1 cellular context compared by ENCODE assay signal in genomic region chr17:42458497-42459255, GRCh38.
TF ChIP-seq lines count a peak whose summit lies in the region.

Gene ATP6V0A1 (plus strand): TSS chr17:42458878. CDS start chr17:42460895, 2,017 bp downstream.

TF ChIP-seq in HepG2, 621 proteins besides CTCF, POLR2A, EP300 and RAD21 (continued from another document and continues in another):
- no peak for TF ChIP-seq GRHL1 (CRISPR knock-in tag; conservative IDR thresholded peaks at IDR 0.05)
- 0 out of 2 replicates have a peak, but pooled peaks have one; percentile 54 for TF ChIP-seq ZNF670 (CRISPR knock-in tag; IDR thresholded peaks at IDR 0.05; ENCODE audit: borderline replicate concordance)
- TF ChIP-seq ZNF709 (CRISPR knock-in tag; IDR thresholded peaks at IDR 0.05), result peak; percentile 54; the same call in 1 of the 2 replicates
- 0 out of 2 replicates have a peak, but pooled peaks have one; percentile 21 for TF ChIP-seq MNT (IDR thresholded peaks at IDR 0.05)
- TF ChIP-seq ZNF563 (CRISPR knock-in tag; IDR thresholded peaks at IDR 0.05), result peak; percentile 71; the same call in 1 of the 2 replicates
- TF ChIP-seq AGO1 (IDR thresholded peaks at IDR 0.05; ENCODE audit: low read depth, low read length, poor library complexity, severe bottlenecking), result peak; percentile 44
- TF ChIP-seq ZNF724P (CRISPR knock-in tag; IDR thresholded peaks at IDR 0.05; ENCODE audit: borderline replicate concordance), result 0 out of 2 replicates have a peak, but pooled peaks have one; percentile 82
- TF ChIP-seq KDM2A (CRISPR knock-in tag; IDR thresholded peaks at IDR 0.05; ENCODE audit: borderline replicate concordance, low read depth), result peak; percentile 83
- peak; percentile 72 for TF ChIP-seq RBM39 (IDR thresholded peaks at IDR 0.05; ENCODE audit: low read depth, low read length, poor library complexity, severe bottlenecking)
- TF ChIP-seq ZNF451 (CRISPR knock-in tag; IDR thresholded peaks at IDR 0.05), result 0 out of 2 replicates have a peak, but pooled peaks have one; percentile 27
- no peak for TF ChIP-seq ZUFSP (CRISPR knock-in tag; IDR thresholded peaks at IDR 0.05; ENCODE audit: borderline replicate concordance)
- peak; percentile 14 for TF ChIP-seq TEAD3 (CRISPR knock-in tag; optimal IDR thresholded peaks at IDR 0.05; ENCODE audit: borderline replicate concordance)
- no peak for TF ChIP-seq ETV5 (CRISPR knock-in tag; IDR thresholded peaks at IDR 0.05; ENCODE audit: borderline replicate concordance)
- TF ChIP-seq MXD4 (CRISPR knock-in tag; IDR thresholded peaks at IDR 0.05), result peak; percentile 58
- peak; percentile 37; the same call in 1 of the 2 replicates for TF ChIP-seq ZNF12 (CRISPR knock-in tag; IDR thresholded peaks at IDR 0.05)
- no peak for TF ChIP-seq SNAPC5 (CRISPR knock-in tag; IDR thresholded peaks at IDR 0.05; ENCODE audit: borderline replicate concordance)
- peak; percentile 45; the same call in 1 of the 2 replicates for TF ChIP-seq MEIS1 (CRISPR knock-in tag; IDR thresholded peaks at IDR 0.05; ENCODE audit: borderline replicate concordance)
- peak; percentile 68; the same call in 1 of the 2 replicates for TF ChIP-seq BRCA1 (CRISPR knock-in tag; IDR thresholded peaks at IDR 0.05)
- peak; percentile 82 for TF ChIP-seq ZFX (CRISPR knock-in tag; IDR thresholded peaks at IDR 0.05; ENCODE audit: low read depth)
- peak; percentile 72 for TF ChIP-seq ARID5B (CRISPR knock-in tag; IDR thresholded peaks at IDR 0.05)
- peak; percentile 51 for TF ChIP-seq ZNF883 (CRISPR knock-in tag; IDR thresholded peaks at IDR 0.05; ENCODE audit: not compliant biosample characterization)
- peak; percentile 64; the same call in 1 of the 2 replicates for TF ChIP-seq NFKBIZ (CRISPR knock-in tag; IDR thresholded peaks at IDR 0.05)
- peak; percentile 95; the same call in 1 of the 2 replicates for TF ChIP-seq BRD4 (CRISPR knock-in tag; IDR thresholded peaks at IDR 0.05)
- TF ChIP-seq GABPA (IDR thresholded peaks at IDR 0.05; ENCODE audit: low read depth, low read length), result no peak
- TF ChIP-seq GABPA (CRISPR knock-in tag; IDR thresholded peaks at IDR 0.05; ENCODE audit: low read depth), result no peak
- TF ChIP-seq ZXDC (CRISPR knock-in tag; IDR thresholded peaks at IDR 0.05), result no peak
- TF ChIP-seq ISX (CRISPR knock-in tag; conservative IDR thresholded peaks at IDR 0.05), result no peak
- peak; percentile 83 for TF ChIP-seq ERF (CRISPR knock-in tag; IDR thresholded peaks at IDR 0.05)
- 0 out of 2 replicates have a peak, but pooled peaks have one; percentile 41 for TF ChIP-seq NKX3-1 (CRISPR knock-in tag; IDR thresholded peaks at IDR 0.05)
- 0 out of 2 replicates have a peak, but pooled peaks have one; percentile 35 for TF ChIP-seq ATF6 (CRISPR knock-in tag; conservative IDR thresholded peaks at IDR 0.05)
- peak; percentile 65; the same call in 1 of the 2 replicates for TF ChIP-seq ZNF281 (CRISPR knock-in tag; IDR thresholded peaks at IDR 0.05; ENCODE audit: borderline replicate concordance)
- TF ChIP-seq SAP130 (CRISPR knock-in tag; IDR thresholded peaks at IDR 0.05; ENCODE audit: low read depth), result peak; percentile 75
- peak; percentile 34 for TF ChIP-seq CBX1 (IDR thresholded peaks at IDR 0.05; ENCODE audit: low read depth)
- no peak; the same call in 1 of the 2 replicates for TF ChIP-seq ZNF280D (CRISPR knock-in tag; IDR thresholded peaks at IDR 0.05)
- TF ChIP-seq U2AF1 (optimal IDR thresholded peaks at IDR 0.05; ENCODE audit: low read depth, low read length), result peak; percentile 40
- TF ChIP-seq CC2D1A (CRISPR knock-in tag; IDR thresholded peaks at IDR 0.05), result no peak
- 0 out of 2 replicates have a peak, but pooled peaks have one; percentile 37 for TF ChIP-seq STAT5B (CRISPR knock-in tag; IDR thresholded peaks at IDR 0.05)
- peak; percentile 95; the same call in 1 of the 2 replicates for TF ChIP-seq ZBTB7A (CRISPR knock-in tag; IDR thresholded peaks at IDR 0.05)
